Comparison of ENCODE assay signal across 9 cellular contexts in genomic region chr19:48614436-48615144, GRCh38. TPM values are rescaled to one million over a fixed set of nuclear protein-coding genes. Genes with fewer than 3 reads are reported as not detected.
DNase-seq lines count a peak whose midpoint lies in the region; ATAC-seq and TF ChIP-seq lines count a peak whose summit lies in the region.
"Had no signal": no experiment of that assay in that cellular context is flagged by ENCODE, and none has a peak within 500 bp of the region (broad histone marks: within the 10 kb centered on the region; RNA-seq: fewer than 3 reads in every experiment).

Gene FAM83E, minus strand, starts transcription at chr19:48615076. Its CDS starts 1,704 bp downstream, at chr19:48613372.

- H3K18ac ChIP-seq in H9 (ENCODE audit: insufficient read length, low read depth, low read length) = peak within 1 kb of the TSS; percentile 19

- CTCF ChIA-PET in activated CD8-positive, alpha-beta T cell treated with anti-CD3 and anti-CD28 coated beads, Interleukin-2, amount 10 ng/mL, durations not matched to agents 7 days and 5 days (lab: Charles Lee) = no interaction called here

- H3K36me3 ChIP-seq in BLaER1 treated with 17β-estradiol and CSF1 and Interleukin-3, amounts not matched to agents 10 nM and 100 nM = peaks cover 38 to 58% (median 47%) of the 10 kb centered on the region in 11 experiments
- peaks cover 2 to 32% (median 27%) of the 10 kb centered on the region in 9 donors for H3K36me3 ChIP-seq in heart left ventricle

- H3K9me3 Mint-ChIP-seq in H9 = no peaks in the 10 kb centered on the region; a peak in 1 of 5 replicates
- no peaks in the 10 kb centered on the region for H3K9me3 Mint-ChIP-seq in activated CD8-positive, alpha-beta T cell treated with anti-CD3 and anti-CD28 coated beads, Interleukin-2, amount 10 ng/mL, durations not matched to agents 7 days and 5 days (ENCODE audit: insufficient read depth)
- no peaks in the 10 kb centered on the region for H3K9me3 Mint-ChIP-seq in memory B cell

- peak within 1 kb of the TSS in 6 of 11 experiments; percentile 4 to 97 (median 36); a peak in 6 of 22 replicates for H3K27ac ChIP-seq in BLaER1 treated with 17β-estradiol and CSF1 and Interleukin-3, amounts not matched to agents 10 nM and 100 nM
- H3K27ac ChIP-seq in H9 (ENCODE audit: insufficient read length, low read depth, low read length) (peak within 1 kb of the TSS; percentile 47), heart left ventricle (no peak within 1 kb of the TSS)
- H3K27ac ChIP-seq: SJCRH30 had no signal

- no peak for TF ChIP-seq POLR2A in heart left ventricle (IDR thresholded peaks at IDR 0.05)

- H4K5ac ChIP-seq in H9 (ENCODE audit: insufficient read length, low read depth, low read length) = no peak within 1 kb of the TSS

- H3K36me3 Mint-ChIP-seq in H9 (ENCODE audit: insufficient read depth in 1 of 3, low read depth in 3 of 3) = peaks cover 36 to 56% (median 50%) of the 10 kb centered on the region in 3 experiments
- H3K36me3 Mint-ChIP-seq in activated CD8-positive, alpha-beta T cell treated with anti-CD3 and anti-CD28 coated beads, Interleukin-2, amount 10 ng/mL, durations not matched to agents 7 days and 5 days (ENCODE audit: low read depth) = peaks cover 48% of the 10 kb centered on the region
- H3K36me3 Mint-ChIP-seq in memory B cell = peaks cover 11% of the 10 kb centered on the region

- intact Hi-C loops in heart left ventricle (cut with DNase I) = loop anchor here in 1 of 10 donors (10.0 kb wide), 1 partner anchor 230 kb away; no protein-coding TSS in a partner anchor

- peaks cover 32 to 53% (median 35%) of the 10 kb centered on the region in 10 experiments for H3K4me1 ChIP-seq in BLaER1 treated with 17β-estradiol and CSF1 and Interleukin-3, amounts not matched to agents 10 nM and 100 nM
- H3K4me1 ChIP-seq in H9 (ENCODE audit: insufficient read depth, low read length) (peaks cover 3% of the 10 kb centered on the region; the same call in 1 of the 2 replicates), heart left ventricle (peaks cover 11 to 31% (median 18%) of the 10 kb centered on the region in 12 donors)
- H3K4me1 ChIP-seq: SJCRH30 had no signal

- peak within 1 kb of the TSS in 4 of 10 experiments; percentile 86 to 94 (median 92); a peak in 3 of 20 replicates for H3K4me3 ChIP-seq in BLaER1 treated with 17β-estradiol and CSF1 and Interleukin-3, amounts not matched to agents 10 nM and 100 nM
- H3K4me3 ChIP-seq in heart left ventricle = no peak within 1 kb of the TSS
- H3K4me3 ChIP-seq: SJCRH30 had no signal

- ATAC-seq in activated CD8-positive, alpha-beta T cell treated with anti-CD3 and anti-CD28 coated beads, Interleukin-2, amount 10 ng/mL, durations not matched to agents 7 days and 5 days = no peak
- ATAC-seq in memory B cell (ENCODE audit: low read depth) = no peak
- ATAC-seq in GM18861 (IDR thresholded peaks at IDR 0.05; ENCODE audit: unreplicated experiment) = no peak
- no peak for ATAC-seq in heart left ventricle
- no peak for ATAC-seq in GM18498 (IDR thresholded peaks at IDR 0.05; ENCODE audit: unreplicated experiment)
- ATAC-seq in HG03342 (IDR thresholded peaks at IDR 0.05; ENCODE audit: unreplicated experiment) = no peak

- peaks cover 18% of the 10 kb centered on the region for H3K79me2 ChIP-seq in H9 (ENCODE audit: insufficient read depth, low read length)

- H3K27me3 ChIP-seq in BLaER1 treated with 17β-estradiol and CSF1 and Interleukin-3, amounts not matched to agents 10 nM and 100 nM = no peaks in the 10 kb centered on the region
- H3K27me3 ChIP-seq in H9 (ENCODE audit: insufficient read depth, low read length) (no peaks in the 10 kb centered on the region), heart left ventricle (peaks cover 0 to 6% (median 0%) of the 10 kb centered on the region in 9 donors)
- H3K27me3 ChIP-seq: SJCRH30 had no signal

- H2BK120ac ChIP-seq in H9 (ENCODE audit: low read depth, low read length, poor library complexity, severe bottlenecking) = no peak within 1 kb of the TSS

- no peak within 1 kb of the TSS for H2BK12ac ChIP-seq in H9 (ENCODE audit: insufficient read length, low read depth, low read length)

- H3K14ac ChIP-seq in H9 (ENCODE audit: insufficient read depth, low read length) = peak within 1 kb of the TSS; percentile 44

- H3K79me1 ChIP-seq in H9 (ENCODE audit: insufficient read depth, low read depth, low read length, poor library complexity, severe bottlenecking) = peaks cover 4% of the 10 kb centered on the region

- no peak within 1 kb of the TSS for H3K4ac ChIP-seq in H9 (ENCODE audit: low read depth, low read length)

- H3K4me1 Mint-ChIP-seq in H9 (peaks cover 32 to 48% of the 10 kb centered on the region in 2 experiments), memory B cell (peaks cover 18% of the 10 kb centered on the region)
- peaks cover 21% of the 10 kb centered on the region for H3K4me1 Mint-ChIP-seq in activated CD8-positive, alpha-beta T cell treated with anti-CD3 and anti-CD28 coated beads, Interleukin-2, amount 10 ng/mL, durations not matched to agents 7 days and 5 days (ENCODE audit: low read depth)

- H3K4me2 ChIP-seq in BLaER1 treated with 17β-estradiol and CSF1 and Interleukin-3, amounts not matched to agents 10 nM and 100 nM = peak within 1 kb of the TSS in 10 of 11 experiments; percentile 95 to 99 (median 98); a peak in 16 of 22 replicates
- H3K4me2 ChIP-seq in H9 (ENCODE audit: insufficient read depth, insufficient read length, low read length) = peak within 1 kb of the TSS; percentile 21

- peak within 1 kb of the TSS; percentile 42 to 68 for H3K4me3 Mint-ChIP-seq in H9
- peak within 1 kb of the TSS; percentile 8 for H3K4me3 Mint-ChIP-seq in activated CD8-positive, alpha-beta T cell treated with anti-CD3 and anti-CD28 coated beads, Interleukin-2, amount 10 ng/mL, durations not matched to agents 7 days and 5 days
- H3K4me3 Mint-ChIP-seq in memory B cell = no peak within 1 kb of the TSS

- no peak within 1 kb of the TSS for H2AK5ac ChIP-seq in H9 (ENCODE audit: insufficient read length, low read length)

- H2BK15ac ChIP-seq in H9 (ENCODE audit: low read depth, low read length) = no peak within 1 kb of the TSS

- H3K56ac ChIP-seq in H9 (ENCODE audit: insufficient read length, low read depth, low read length) = no peak within 1 kb of the TSS

- H2AFZ ChIP-seq in H9 (ENCODE audit: low read length) = no peak within 1 kb of the TSS

- no peak within 1 kb of the TSS for H2BK5ac ChIP-seq in H9 (ENCODE audit: insufficient read length, low read length)

- H3K23ac ChIP-seq in H9 (ENCODE audit: insufficient read length, low read depth, low read length) = no peak within 1 kb of the TSS

- peak; percentile 77 for DNase-seq in H9
- DNase-seq in activated CD8-positive, alpha-beta T cell treated with anti-CD3 and anti-CD28 coated beads, Interleukin-2, amount 10 ng/mL, durations not matched to agents 7 days and 5 days = no peak
- DNase-seq in memory B cell (ENCODE audit: low spot score in 2 of 2) = no peak
- DNase-seq in heart left ventricle = no peak
- DNase-seq: SJCRH30 had no signal

- H3K27me3 Mint-ChIP-seq in H9 (ENCODE audit: low read depth) (no peaks in the 10 kb centered on the region; the same call in 1 of the 2 replicates), memory B cell (no peaks in the 10 kb centered on the region)
- H3K27me3 Mint-ChIP-seq in activated CD8-positive, alpha-beta T cell treated with anti-CD3 and anti-CD28 coated beads, Interleukin-2, amount 10 ng/mL, durations not matched to agents 7 days and 5 days (ENCODE audit: low read depth) = no peaks in the 10 kb centered on the region

- no peak within 1 kb of the TSS for H4K91ac ChIP-seq in H9 (ENCODE audit: insufficient read length, low read depth, low read length)

- H2BK20ac ChIP-seq in H9 (ENCODE audit: low read depth, low read length, poor library complexity, severe bottlenecking) = no peak within 1 kb of the TSS

- peaks cover 7% of the 10 kb centered on the region for H3K23me2 ChIP-seq in H9 (ENCODE audit: insufficient read length, low read depth, low read length, poor library complexity, severe bottlenecking)

- no peaks in the 10 kb centered on the region for H3K9me3 ChIP-seq in BLaER1 treated with 17β-estradiol and CSF1 and Interleukin-3, amounts not matched to agents 10 nM and 100 nM (replicated peaks in 1 of 11)
- no peaks in the 10 kb centered on the region for H3K9me3 ChIP-seq in H9 (ENCODE audit: control insufficient read depth, low read depth, low read length)
- no peaks in the 10 kb centered on the region for H3K9me3 ChIP-seq in heart left ventricle
- H3K9me3 ChIP-seq: SJCRH30 had no signal

- H3K27ac Mint-ChIP-seq in H9 (peak within 1 kb of the TSS; percentile 96 to 98 (median 97)), memory B cell (peak within 1 kb of the TSS; percentile 5)
- H3K27ac Mint-ChIP-seq in activated CD8-positive, alpha-beta T cell treated with anti-CD3 and anti-CD28 coated beads, Interleukin-2, amount 10 ng/mL, durations not matched to agents 7 days and 5 days = peak within 1 kb of the TSS; percentile 10

- H4K8ac ChIP-seq in H9 (replicated peaks; ENCODE audit: insufficient read length, low read depth, low read length) = no peak within 1 kb of the TSS

- POLR2A ChIA-PET in activated CD8-positive, alpha-beta T cell treated with anti-CD3 and anti-CD28 coated beads, Interleukin-2, amount 10 ng/mL, durations not matched to agents 7 days and 5 days (lab: Charles Lee) = no interaction called here

- no peak for TF ChIP-seq CTCF in H9 (conservative IDR thresholded peaks at IDR 0.05)
- TF ChIP-seq CTCF in heart left ventricle (IDR thresholded peaks at IDR 0.05) = no peak

- peak within 1 kb of the TSS; percentile 93 to 100 (median 98); a peak in 20 of 22 replicates for H3K9ac ChIP-seq in BLaER1 treated with 17β-estradiol and CSF1 and Interleukin-3, amounts not matched to agents 10 nM and 100 nM
- H3K9ac ChIP-seq in H9 (ENCODE audit: extremely low read depth, insufficient read length, low read length) = peak within 1 kb of the TSS; percentile 5

- peaks cover 40 to 71% (median 61%) of the 10 kb centered on the region in 11 experiments for H4K20me1 ChIP-seq in BLaER1 treated with 17β-estradiol and CSF1 and Interleukin-3, amounts not matched to agents 10 nM and 100 nM
- no peaks in the 10 kb centered on the region for H4K20me1 ChIP-seq in H9 (ENCODE audit: control insufficient read depth, insufficient read depth, insufficient read length)

- WGBS in H9 (ENCODE audit: extremely low coverage, insufficient read length, low lambda C conversion rate) = no CpG with 5 or more reads among the region's 29 CpGs
- WGBS in heart left ventricle, 4 donors = 63 to 67% (median 65%) methylated on average over 14 to 29 of the region's 29 CpGs

- H3T11ph ChIP-seq in H9 (ENCODE audit: low read length) = no peak within 1 kb of the TSS

RNA-seq across cellular contexts. Expression of gene FAM83E, which starts in this region (rescaled TPM):
- total RNA-seq in H9 (2021) (9.2 and 9.5 TPM in 2 replicates), heart left ventricle (not detected)
- 1 to 10 TPM; 1.7 to 2.3 TPM for total RNA-seq in activated CD8-positive, alpha-beta T cell treated with anti-CD3 and anti-CD28 coated beads, Interleukin-2, amount 10 ng/mL, durations not matched to agents 7 days and 5 days
- under 1 TPM in 1 of 2 donors, not detected in 1; 0.14 TPM for polyA plus RNA-seq in heart left ventricle

Comparison
In these comparisons a context has a peak if more than half of its experiments do, and no peak if none do; other contexts are left out.
1. H3K27ac ChIP-seq: peak in BLaER1 treated with 17β-estradiol and CSF1 and Interleukin-3, amounts not matched to agents 10 nM and 100 nM (6 of 11) and H9 (single experiment); none in heart left ventricle (0 of 12).
2. H3K27ac Mint-ChIP-seq: peak in every context shown above with its lines; median percentile 97 in H9; 10 in activated CD8-positive, alpha-beta T cell treated with anti-CD3 and anti-CD28 coated beads, Interleukin-2, amount 10 ng/mL, durations not matched to agents 7 days and 5 days; 5 in memory B cell.